ENCODE assay signal across 8 cellular contexts in genomic region chrX:97685753-97686152, GRCh38.
DNase-seq lines count a peak whose midpoint lies in the region; ATAC-seq, FAIRE-seq and TF ChIP-seq lines count a peak whose summit lies in the region.

No MANE protein-coding gene starts in this region.

- CTCF ChIA-PET in WTC11 (lab: Charles Lee), result no interaction called here

- H3K27me3 ChIP-seq in DOHH2 (ENCODE audit: control insufficient read depth, low read length) (no peaks in the 10 kb centered on the region), MM.1S (replicated peaks; ENCODE audit: insufficient read depth, low read length) (no peaks in the 10 kb centered on the region)

- ATAC-seq in GM19463 (IDR thresholded peaks at IDR 0.05; ENCODE audit: unreplicated experiment) (peak; percentile 79), WTC11 (no peak), HG03460 (IDR thresholded peaks at IDR 0.05; ENCODE audit: unreplicated experiment) (no peak)

- H3K27ac ChIP-seq in DOHH2 (ENCODE audit: low read depth, low read length), result no peak overlapping the region
- H3K27ac ChIP-seq in MM.1S (ENCODE audit: low read length), result no peak overlapping the region
- no peak overlapping the region for H3K27ac ChIP-seq in kidney (ENCODE audit: low read depth in 2 of 2, low read length in 2 of 2)

- no peaks in the 10 kb centered on the region for H3K36me3 Mint-ChIP-seq in WTC11

- no peak overlapping the region for H3K4me3 Mint-ChIP-seq in WTC11

- peaks cover 18% of the 10 kb centered on the region for H3K4me1 Mint-ChIP-seq in WTC11

- POLR2A ChIA-PET in WTC11 (lab: Charles Lee), result no interaction called here

- H3K79me2 ChIP-seq in DOHH2 (ENCODE audit: control insufficient read depth, low read length), result no peaks in the 10 kb centered on the region
- H3K79me2 ChIP-seq in MM.1S (ENCODE audit: low read length), result no peaks in the 10 kb centered on the region

- intact Hi-C loops in kidney (cut with DNase I), result no loop called here

- H3K4me3 ChIP-seq in DOHH2 (ENCODE audit: low read length) (no peak overlapping the region), MM.1S (ENCODE audit: low read length) (no peak overlapping the region), kidney (ENCODE audit: low read length in 2 of 2) (no peak overlapping the region)

- no peak overlapping the region for H3K4me2 ChIP-seq in DOHH2 (ENCODE audit: low read length)
- H3K4me2 ChIP-seq in MM.1S (ENCODE audit: low read depth, low read length), result no peak overlapping the region

- H3K9ac ChIP-seq in MM.1S (ENCODE audit: low read length), result no peak overlapping the region
- H3K9ac ChIP-seq in kidney (ENCODE audit: low read length in 2 of 2), result no peak overlapping the region

- peak; percentile 63 for TF ChIP-seq CTCF in DOHH2 (IDR thresholded peaks at IDR 0.05; ENCODE audit: low read depth, low read length, poor library complexity, severe bottlenecking)
- peak; percentile 77 for TF ChIP-seq CTCF in MM.1S (IDR thresholded peaks at IDR 0.05; ENCODE audit: low read length)
- TF ChIP-seq CTCF in WTC11 (IDR thresholded peaks at IDR 0.05), result 0 out of 2 replicates have a peak, but pooled peaks have one; percentile 23
- TF ChIP-seq CTCF in kidney (IDR thresholded peaks at IDR 0.05; ENCODE audit: borderline replicate concordance, extremely low read depth, insufficient read depth), result no peak

- H3K36me3 ChIP-seq in DOHH2 (ENCODE audit: control insufficient read depth, low read length) (no peaks in the 10 kb centered on the region), MM.1S (replicated peaks; ENCODE audit: insufficient read depth, low read length) (no peaks in the 10 kb centered on the region), kidney (ENCODE audit: control insufficient read depth in 1 of 2, insufficient read depth in 2 of 2, low read length in 2 of 2) (no peaks in the 10 kb centered on the region)

- H3K9me3 ChIP-seq in DOHH2 (ENCODE audit: control insufficient read depth, insufficient read depth, low read length) (no peaks in the 10 kb centered on the region), MM.1S (replicated peaks; ENCODE audit: insufficient read depth, low read length) (no peaks in the 10 kb centered on the region), kidney (ENCODE audit: control insufficient read depth in 1 of 2, low read length in 2 of 2) (no peaks in the 10 kb centered on the region)

- H3K9me3 Mint-ChIP-seq in WTC11, result no peaks in the 10 kb centered on the region

- H4K20me1 ChIP-seq in DOHH2 (ENCODE audit: control insufficient read depth, insufficient read depth, low read depth, low read length) (no peaks in the 10 kb centered on the region), MM.1S (ENCODE audit: insufficient read depth, low read length) (no peaks in the 10 kb centered on the region)

- peak; percentile 95 for FAIRE-seq in kidney (lab: Jason Lieb, UNC)

- no peaks in the 10 kb centered on the region for H3K27me3 Mint-ChIP-seq in WTC11 (ENCODE audit: low read depth)

- H2AFZ ChIP-seq in MM.1S (ENCODE audit: low read length), result no peak overlapping the region

- no peak overlapping the region for H3K27ac Mint-ChIP-seq in WTC11

- peaks cover 9% of the 10 kb centered on the region for H3K4me1 ChIP-seq in DOHH2 (ENCODE audit: control insufficient read depth, low read length)
- no peaks in the 10 kb centered on the region for H3K4me1 ChIP-seq in MM.1S (ENCODE audit: low read length)
- H3K4me1 ChIP-seq in kidney (ENCODE audit: control insufficient read depth in 1 of 2, insufficient read depth in 1 of 2, low read depth in 1 of 2, low read length in 2 of 2), result no peaks in the 10 kb centered on the region

- DNase-seq in MM.1S (peak; percentile 53), WTC11 (ENCODE audit: low spot score) (peak; percentile 7), kidney (no peak), nucleus accumbens (lab: John Stamatoyannopoulos, UW) (no peak), T1000 (lab: John Stamatoyannopoulos, UW) (no peak)

- H3K9me2 ChIP-seq in DOHH2 (replicated peaks; ENCODE audit: control insufficient read depth, low read length) (no peaks in the 10 kb centered on the region), MM.1S (replicated peaks; ENCODE audit: insufficient read depth, low read length) (no peaks in the 10 kb centered on the region)

- H3F3A ChIP-seq in DOHH2 (ENCODE audit: control insufficient read depth, insufficient read depth) (no peaks in the 10 kb centered on the region), MM.1S (ENCODE audit: insufficient read depth, low read length) (no peaks in the 10 kb centered on the region)

TF ChIP-seq in WTC11, 78 proteins besides CTCF, POLR2A, EP300 and RAD21:
- TF ChIP-seq HMGXB4 (CRISPR knock-in tag; IDR thresholded peaks at IDR 0.05) (no peak), MYBL2 (CRISPR knock-in tag; IDR thresholded peaks at IDR 0.05) (no peak), ZBTB43 (CRISPR knock-in tag; IDR thresholded peaks at IDR 0.05) (no peak), TEAD4 (CRISPR knock-in tag; IDR thresholded peaks at IDR 0.05) (no peak), ZNF425 (CRISPR knock-in tag; conservative IDR thresholded peaks at IDR 0.05) (no peak), IRF2 (CRISPR knock-in tag; IDR thresholded peaks at IDR 0.05; ENCODE audit: borderline replicate concordance, low read depth) (no peak), E2F5 (CRISPR knock-in tag; IDR thresholded peaks at IDR 0.05) (no peak), RORB (CRISPR knock-in tag; IDR thresholded peaks at IDR 0.05) (no peak), GABPB1 (CRISPR knock-in tag; IDR thresholded peaks at IDR 0.05) (no peak), E2F4 (CRISPR knock-in tag; IDR thresholded peaks at IDR 0.05; ENCODE audit: borderline replicate concordance, low read depth) (no peak), NR3C1 (CRISPR knock-in tag; conservative IDR thresholded peaks at IDR 0.05; ENCODE audit: low read depth) (no peak)

Comparison
In these comparisons a context has a peak if more than half of its experiments do, and no peak if none do; other contexts are left out.
1. DNase-seq: peak in MM.1S (single experiment) and WTC11 (single experiment); none in kidney (single experiment), nucleus accumbens (0 of 56) and T1000 (single experiment).